In genomic region chr15:67118808-67119207, GRCh38 we compare ENCODE assay signal across 14 cellular contexts. TPM values are rescaled to one million over a fixed set of nuclear protein-coding genes. Genes with fewer than 3 reads are reported as not detected.
DNase-seq lines count a peak whose midpoint lies in the region; FAIRE-seq and TF ChIP-seq lines count a peak whose summit lies in the region.
"Had no signal": no experiment of that assay in that cellular context is flagged by ENCODE, and none has a peak within 500 bp of the region (broad histone marks: within the 10 kb centered on the region; RNA-seq: fewer than 3 reads in every experiment).

No MANE protein-coding gene starts in this region.

- no peak overlapping the region for H2AFZ ChIP-seq in PC-9
- H2AFZ ChIP-seq in osteoblast (ENCODE audit: low read length) = no peak overlapping the region

- peak overlapping the region; percentile 45 for H3K4me3 Mint-ChIP-seq in T-helper 1 cell treated with Interleukin-12 subunit alpha and Interleukin-12 subunit beta and Interleukin-4 antibody, amounts not matched to agents 30 μg/mL and 1 μg/mL, for 36 hours

- BruUV-seq in PC-9 (replicated peaks; lab: Mats Ljungman, UMichigan) = no TSS peak

- H3K27ac Mint-ChIP-seq in T-helper 1 cell treated with Interleukin-12 subunit alpha and Interleukin-12 subunit beta and Interleukin-4 antibody, amounts not matched to agents 30 μg/mL and 1 μg/mL, for 36 hours = peak overlapping the region; percentile 99

- H3K9me2 ChIP-seq in PC-9 (ENCODE audit: insufficient read depth) = no peaks in the 10 kb centered on the region

- no peaks in the 10 kb centered on the region for H3K27me3 Mint-ChIP-seq in T-helper 1 cell treated with Interleukin-12 subunit alpha and Interleukin-12 subunit beta and Interleukin-4 antibody, amounts not matched to agents 30 μg/mL and 1 μg/mL, for 36 hours (ENCODE audit: low read depth)

- H3K36me3 ChIP-seq in PC-9 (ENCODE audit: low read depth) = peaks cover 20% of the 10 kb centered on the region; the same call in 1 of the 2 replicates
- H3K36me3 ChIP-seq in bronchial epithelial cell (ENCODE audit: control insufficient read depth, insufficient read depth, low read length) = peaks cover 4% of the 10 kb centered on the region
- peaks cover 53% of the 10 kb centered on the region for H3K36me3 ChIP-seq in osteoblast (ENCODE audit: insufficient read depth, low read length)
- H3K36me3 ChIP-seq: colonic mucosa had no signal

- peak overlapping the region; percentile 60; the same call in 1 of the 2 replicates for H3K27ac ChIP-seq in PC-9
- peak overlapping the region; percentile 99 for H3K27ac ChIP-seq in osteoblast (ENCODE audit: low read depth, low read length)
- H3K27ac ChIP-seq: 22Rv1 had no signal

- no peak overlapping the region for H3K4me3 ChIP-seq in PC-9
- H3K4me3 ChIP-seq in bronchial epithelial cell (ENCODE audit: low read depth, low read length) = no peak overlapping the region
- no peak overlapping the region for H3K4me3 ChIP-seq in osteoblast (ENCODE audit: insufficient read depth, low read length)
- H3K4me3 ChIP-seq: colonic mucosa had no signal

- H3K4me1 ChIP-seq in PC-9 (replicated peaks; ENCODE audit: insufficient read depth) (peaks cover 80% of the 10 kb centered on the region), osteoblast (ENCODE audit: insufficient read depth, low read length) (peaks cover 90% of the 10 kb centered on the region)

- CTCF ChIA-PET in PC-9 (lab: Charles Lee) = no interaction called here

- H3K9me3 Mint-ChIP-seq in T-helper 1 cell treated with Interleukin-12 subunit alpha and Interleukin-12 subunit beta and Interleukin-4 antibody, amounts not matched to agents 30 μg/mL and 1 μg/mL, for 36 hours = no peaks in the 10 kb centered on the region

- H3K4me1 Mint-ChIP-seq in T-helper 1 cell treated with Interleukin-12 subunit alpha and Interleukin-12 subunit beta and Interleukin-4 antibody, amounts not matched to agents 30 μg/mL and 1 μg/mL, for 36 hours (ENCODE audit: low read depth) = peaks cover 91% of the 10 kb centered on the region

- intact Hi-C loops in PC-9 (cut with micrococcal nuclease; ENCODE audit: unreplicated experiment) = no loop called here

- no peak for FAIRE-seq in bronchial epithelial cell (lab: Jason Lieb, UNC)

- H3F3A ChIP-seq in PC-9 (ENCODE audit: insufficient read depth, low read depth) = peaks cover 80% of the 10 kb centered on the region

- H4K20me1 ChIP-seq in PC-9 (ENCODE audit: insufficient read depth) = no peaks in the 10 kb centered on the region; the same call in 1 of the 2 replicates
- no peaks in the 10 kb centered on the region for H4K20me1 ChIP-seq in osteoblast (ENCODE audit: insufficient read depth, low read length)

- peaks cover 56% of the 10 kb centered on the region for H3K36me3 Mint-ChIP-seq in T-helper 1 cell treated with Interleukin-12 subunit alpha and Interleukin-12 subunit beta and Interleukin-4 antibody, amounts not matched to agents 30 μg/mL and 1 μg/mL, for 36 hours (ENCODE audit: low read depth)

- TF ChIP-seq CTCF in PC-9 (conservative IDR thresholded peaks at IDR 0.05) (no peak), bronchial epithelial cell (IDR thresholded peaks at IDR 0.05; ENCODE audit: insufficient read depth, low read length, severe bottlenecking) (no peak), osteoblast (IDR thresholded peaks at IDR 0.05; ENCODE audit: extremely low read depth, low read depth, low read length) (no peak)

- H3K79me2 ChIP-seq in PC-9 (ENCODE audit: low read depth) = peaks cover 100% of the 10 kb centered on the region
- H3K79me2 ChIP-seq in osteoblast (ENCODE audit: insufficient read depth, low read length) = peaks cover 98% of the 10 kb centered on the region

- DNase-seq in T-helper 1 cell (no peak), PC-9 (no peak), bronchial epithelial cell (ENCODE audit: low read depth) (peak; percentile 58), osteoblast (ENCODE audit: insufficient read length, low spot score, missing footprints) (no peak), NCI-H748 treated with DMSO at 0.1 percent for 48 hours (lab: John Stamatoyannopoulos, UW) (no peak), NCI-H774 (lab: John Stamatoyannopoulos, UW) (no peak), superior temporal gyrus (ENCODE audit: extremely low spot score) (no peak)
- DNase-seq: activated gamma-delta T cell, colonic mucosa, KG1, NCI-H1694, NCI-H526 had no signal

- H3K9me3 ChIP-seq in PC-9 (ENCODE audit: insufficient read depth, low read depth) (no peaks in the 10 kb centered on the region), osteoblast (ENCODE audit: low read depth, low read length) (no peaks in the 10 kb centered on the region)
- H3K9me3 ChIP-seq: colonic mucosa had no signal

- H3K4me2 ChIP-seq in PC-9 (no peak overlapping the region), osteoblast (ENCODE audit: insufficient read depth, low read length) (no peak overlapping the region)

- POLR2A ChIA-PET in PC-9 (lab: Charles Lee; ENCODE audit: unreplicated experiment) = interaction anchor here (0.6 kb wide), 1 partner anchor 160 kb away, joined by 10 read pairs; no protein-coding TSS in a partner anchor

- H3K27me3 ChIP-seq in PC-9 (ENCODE audit: insufficient read depth, low read depth) (no peaks in the 10 kb centered on the region), bronchial epithelial cell (ENCODE audit: control insufficient read depth, insufficient read depth, low read length) (no peaks in the 10 kb centered on the region), osteoblast (ENCODE audit: insufficient read depth, low read length) (no peaks in the 10 kb centered on the region)
- H3K27me3 ChIP-seq: colonic mucosa had no signal

RNA-seq across cellular contexts. Expression of gene SMAD3, which starts 53.4 kb away (rescaled TPM):
- total RNA-seq in PC-9 (2021) = 99.5 and 109 TPM in 2 replicates
- 9.5 and 14.1 TPM in 2 replicates for total RNA-seq in bronchial epithelial cell
- total RNA-seq in osteoblast = 41.8 and 60.1 TPM in 2 replicates
